Comparison of ENCODE assay signal across 29 cellular contexts in the genomic region with DNA sequence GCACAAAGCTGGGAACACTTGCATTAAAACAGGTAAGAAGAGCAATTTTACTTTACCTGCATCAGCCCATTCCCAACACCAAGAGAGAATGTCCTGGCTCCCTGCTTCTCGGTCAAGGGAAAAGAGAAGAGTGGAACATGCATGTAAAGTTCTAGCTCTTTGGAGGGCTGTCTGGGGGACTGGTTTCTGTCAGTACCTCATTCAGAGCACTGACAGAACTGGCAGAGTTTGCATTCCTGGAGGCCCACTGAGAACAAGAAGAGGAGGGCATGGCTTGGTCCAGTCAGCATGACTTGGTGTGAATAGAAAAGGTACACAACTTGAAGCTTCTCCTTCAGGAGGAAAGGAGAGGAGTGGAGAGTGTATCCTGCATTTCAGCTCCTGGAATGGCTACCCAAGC.
"Had no signal": no experiment of that assay in that cellular context is flagged by ENCODE, and none has a peak within 500 bp of the region (broad histone marks: within the 10 kb centered on the region; RNA-seq: fewer than 3 reads in every experiment).

No MANE protein-coding gene starts in this region.

- H3K4me1 ChIP-seq: ascending aorta, breast epithelium had no signal

- H3K27ac Mint-ChIP-seq: activated CD4-positive, alpha-beta memory T cell treated with anti-CD3 and anti-CD28 coated beads for 36 hours; activated CD4-positive, alpha-beta T cell treated with anti-CD3 and anti-CD28 coated beads for 36 hours; activated CD4-positive, alpha-beta T cell treated with anti-CD3 and anti-CD28 coated beads, Interleukin-2, amount 10 ng/mL, durations not matched to agents 24 days and 14 days; activated CD8-positive, alpha-beta memory T cell treated with anti-CD3 and anti-CD28 coated beads, Interleukin-2, amount 10 ng/mL, durations not matched to agents 7 days and 5 days; activated CD8-positive, alpha-beta T cell treated with anti-CD3 and anti-CD28 coated beads, Interleukin-2, amount 10 ng/mL, durations not matched to agents 7 days and 5 days; activated naive CD4-positive, alpha-beta T cell treated with anti-CD3 and anti-CD28 coated beads for 36 hours; activated naive CD4-positive, alpha-beta T cell treated with anti-CD3 and anti-CD28 coated beads, Interleukin-2, amount 50 U/mL, for 24 hours; activated naive CD8-positive, alpha-beta T cell treated with anti-CD3 and anti-CD28 coated beads, Interleukin-2, amount 10 ng/mL, durations not matched to agents 7 days and 5 days; activated T-helper 1 cell treated with anti-CD3 and anti-CD28 coated beads, Interleukin-12 subunit alpha, Interleukin-12 subunit beta, Interleukin-2, Interleukin-4 antibody, amounts not matched to agents 30 ng/mL and 10 ng/mL and 1 ng/mL, durations not matched to agents 14 hours and 24 hours and 36 hours; activated T-helper 2 cell treated with anti-CD3 and anti-CD28 coated beads, Interferon-gamma antibody, Interleukin-2, Interleukin-4, amounts not matched to agents 10 μg/mL and 5 μg/mL and 100 μg/mL, durations not matched to agents 14 hours and 24 hours and 36 hours; dendritic cell treated with granulocyte-macrophage colony-stimulating factor and Interleukin-4, amounts not matched to agents 40 ng/mL and 50 ng/mL, for 4 days; endodermal cell had no signal

- H3K9me3 Mint-ChIP-seq: activated CD4-positive, alpha-beta T cell treated with anti-CD3 and anti-CD28 coated beads, Interleukin-2, amount 10 ng/mL, durations not matched to agents 24 days and 14 days; activated naive CD4-positive, alpha-beta T cell treated with anti-CD3 and anti-CD28 coated beads for 36 hours; activated naive CD8-positive, alpha-beta T cell treated with anti-CD3 and anti-CD28 coated beads, Interleukin-2, amount 10 ng/mL, durations not matched to agents 7 days and 5 days; activated T-helper 1 cell treated with anti-CD3 and anti-CD28 coated beads, Interleukin-12 subunit alpha, Interleukin-12 subunit beta, Interleukin-2, Interleukin-4 antibody, amounts not matched to agents 30 ng/mL and 10 ng/mL and 1 ng/mL, durations not matched to agents 14 hours and 24 hours and 36 hours; brain; dendritic cell treated with granulocyte-macrophage colony-stimulating factor and Interleukin-4, amounts not matched to agents 40 ng/mL and 50 ng/mL, for 4 days; endodermal cell had no signal

- H3K36me3 ChIP-seq: ascending aorta, breast epithelium, cardiac muscle cell had no signal

- H3K4me1 Mint-ChIP-seq: activated CD4-positive, alpha-beta T cell treated with anti-CD3 and anti-CD28 coated beads for 36 hours; activated CD4-positive, alpha-beta T cell treated with anti-CD3 and anti-CD28 coated beads, Interleukin-2, amount 10 ng/mL, durations not matched to agents 24 days and 14 days; activated CD8-positive, alpha-beta memory T cell treated with anti-CD3 and anti-CD28 coated beads, Interleukin-2, amount 10 ng/mL, durations not matched to agents 7 days and 5 days; central memory CD8-positive, alpha-beta T cell had no signal

- ATAC-seq: activated CD4-positive, alpha-beta T cell treated with anti-CD3 and anti-CD28 coated beads for 36 hours; activated CD8-positive, alpha-beta memory T cell treated with anti-CD3 and anti-CD28 coated beads, Interleukin-2, amount 10 ng/mL, durations not matched to agents 7 days and 5 days; activated CD8-positive, alpha-beta T cell treated with anti-CD3 and anti-CD28 coated beads, Interleukin-2, amount 10 ng/mL, durations not matched to agents 7 days and 5 days; esophagus mucosa had no signal

- H3K4me3 ChIP-seq: ascending aorta, breast epithelium, cardiac muscle cell, coronary artery, dorsolateral prefrontal cortex had no signal

- H3K4me3 Mint-ChIP-seq: activated CD4-positive, alpha-beta memory T cell treated with anti-CD3 and anti-CD28 coated beads for 36 hours; activated CD4-positive, alpha-beta T cell treated with anti-CD3 and anti-CD28 coated beads for 36 hours; activated CD4-positive, alpha-beta T cell treated with anti-CD3 and anti-CD28 coated beads, Interleukin-2, amount 10 ng/mL, durations not matched to agents 24 days and 14 days; activated CD8-positive, alpha-beta memory T cell treated with anti-CD3 and anti-CD28 coated beads, Interleukin-2, amount 10 ng/mL, durations not matched to agents 7 days and 5 days; activated CD8-positive, alpha-beta T cell treated with anti-CD3 and anti-CD28 coated beads, Interleukin-2, amount 10 ng/mL, durations not matched to agents 7 days and 5 days; activated naive CD4-positive, alpha-beta T cell treated with anti-CD3 and anti-CD28 coated beads for 36 hours; activated naive CD4-positive, alpha-beta T cell treated with anti-CD3 and anti-CD28 coated beads, Interleukin-2, amount 50 U/mL, for 24 hours; activated naive CD8-positive, alpha-beta T cell treated with anti-CD3 and anti-CD28 coated beads, Interleukin-2, amount 10 ng/mL, durations not matched to agents 7 days and 5 days; activated T-helper 1 cell treated with anti-CD3 and anti-CD28 coated beads, Interleukin-12 subunit alpha, Interleukin-12 subunit beta, Interleukin-2, Interleukin-4 antibody, amounts not matched to agents 30 ng/mL and 10 ng/mL and 1 ng/mL, durations not matched to agents 14 hours and 24 hours and 36 hours; central memory CD8-positive, alpha-beta T cell; dendritic cell treated with granulocyte-macrophage colony-stimulating factor and Interleukin-4, amounts not matched to agents 40 ng/mL and 50 ng/mL, for 4 days; endodermal cell had no signal

- DNase-seq: activated CD4-positive, alpha-beta memory T cell treated with anti-CD3 and anti-CD28 coated beads for 36 hours; activated CD4-positive, alpha-beta T cell treated with anti-CD3 and anti-CD28 coated beads for 36 hours; activated CD4-positive, alpha-beta T cell treated with anti-CD3 and anti-CD28 coated beads, Interleukin-2, amount 10 ng/mL, durations not matched to agents 24 days and 14 days; activated CD4-positive, CD25-positive, alpha-beta regulatory T cell; activated CD4-positive, CD25-positive, alpha-beta regulatory T cell treated with anti-CD3 and anti-CD28 coated beads, Interleukin-2, amount 50 U/mL, for 72 hours; activated CD8-positive, alpha-beta memory T cell treated with anti-CD3 and anti-CD28 coated beads, Interleukin-2, amount 10 ng/mL, durations not matched to agents 7 days and 5 days; activated CD8-positive, alpha-beta memory T cell treated with anti-CD3 and anti-CD28 coated beads, Interleukin-2, amount 50 U/mL, for 4 hours; activated CD8-positive, alpha-beta T cell treated with anti-CD3 and anti-CD28 coated beads, Interleukin-2, amount 10 ng/mL, durations not matched to agents 7 days and 5 days; activated effector memory CD4-positive, alpha-beta T cell treated with anti-CD3 and anti-CD28 coated beads, Interleukin-2, amount 50 U/mL, for 16 hours; activated naive CD4-positive, alpha-beta T cell treated with anti-CD3 and anti-CD28 coated beads for 36 hours; activated naive CD8-positive, alpha-beta T cell treated with anti-CD3 and anti-CD28 coated beads, Interleukin-2, amount 10 ng/mL, durations not matched to agents 7 days and 5 days; activated T-cell treated with anti-CD3 and anti-CD28 coated beads, Interleukin-2, amount 50 U/mL, for 1 hour; activated T-cell treated with anti-CD3 and anti-CD28 coated beads, Interleukin-2, amount 50 U/mL, for 48 hours; dorsolateral prefrontal cortex; effector memory CD4-positive, alpha-beta T cell; endodermal cell; foreskin fibroblast; T-helper 2 cell had no signal

- H3K36me3 Mint-ChIP-seq: activated CD4-positive, alpha-beta memory T cell treated with anti-CD3 and anti-CD28 coated beads for 36 hours; activated CD8-positive, alpha-beta memory T cell treated with anti-CD3 and anti-CD28 coated beads, Interleukin-2, amount 10 ng/mL, durations not matched to agents 7 days and 5 days; activated naive CD4-positive, alpha-beta T cell treated with anti-CD3 and anti-CD28 coated beads, Interleukin-2, amount 50 U/mL, for 24 hours; activated naive CD8-positive, alpha-beta T cell treated with anti-CD3 and anti-CD28 coated beads, Interleukin-2, amount 10 ng/mL, durations not matched to agents 7 days and 5 days; brain had no signal

- H3K27me3 Mint-ChIP-seq: activated CD4-positive, alpha-beta memory T cell treated with anti-CD3 and anti-CD28 coated beads for 36 hours; activated CD4-positive, alpha-beta T cell treated with anti-CD3 and anti-CD28 coated beads for 36 hours; activated CD4-positive, alpha-beta T cell treated with anti-CD3 and anti-CD28 coated beads, Interleukin-2, amount 10 ng/mL, durations not matched to agents 24 days and 14 days; activated CD8-positive, alpha-beta memory T cell treated with anti-CD3 and anti-CD28 coated beads, Interleukin-2, amount 10 ng/mL, durations not matched to agents 7 days and 5 days; activated naive CD4-positive, alpha-beta T cell treated with anti-CD3 and anti-CD28 coated beads, Interleukin-2, amount 50 U/mL, for 24 hours; activated naive CD8-positive, alpha-beta T cell treated with anti-CD3 and anti-CD28 coated beads, Interleukin-2, amount 10 ng/mL, durations not matched to agents 7 days and 5 days; brain; central memory CD8-positive, alpha-beta T cell; dendritic cell treated with granulocyte-macrophage colony-stimulating factor and Interleukin-4, amounts not matched to agents 40 ng/mL and 50 ng/mL, for 4 days had no signal

- H3K9me3 ChIP-seq: ascending aorta, breast epithelium had no signal

- H3K27me3 ChIP-seq: ascending aorta, breast epithelium, cardiac muscle cell, dorsolateral prefrontal cortex had no signal

- H3K27ac ChIP-seq: ascending aorta, breast epithelium, cardiac muscle cell, coronary artery, dorsolateral prefrontal cortex had no signal
